In genomic region chr4:77438549-77438948, GRCh38 we compare ENCODE assay signal across 24 cellular contexts.
DNase-seq lines count a peak whose midpoint lies in the region; ATAC-seq, FAIRE-seq and TF ChIP-seq lines count a peak whose summit lies in the region.
"Had no signal": no experiment of that assay in that cellular context is flagged by ENCODE, and none has a peak within 500 bp of the region (broad histone marks: within the 10 kb centered on the region; RNA-seq: fewer than 3 reads in every experiment).

No MANE protein-coding gene starts in this region.

- BruUV-seq in HepG2 (replicated peaks; lab: Mats Ljungman, UMichigan), result no TSS peak

- no peak overlapping the region for H3K4me3 ChIP-seq in HepG2 (replicated peaks in 1 of 3; ENCODE audit: insufficient read depth in 1 of 3, low read depth in 2 of 3, low read length in 3 of 3)
- H3K4me3 ChIP-seq in right lobe of liver, result no peak overlapping the region
- H3K4me3 ChIP-seq in H1 (ENCODE audit: extremely low read depth in 1 of 4, insufficient read depth in 2 of 4, low read depth in 3 of 4, low read length in 4 of 4), result no peak overlapping the region
- no peak overlapping the region for H3K4me3 ChIP-seq in CD4-positive, alpha-beta memory T cell (ENCODE audit: low read length in 2 of 2)
- H3K4me3 ChIP-seq: A549; BLaER1 treated with 17β-estradiol and CSF1 and Interleukin-3, amounts not matched to agents 10 nM and 100 nM; GM12878 had no signal

- no peaks in the 10 kb centered on the region for H3K79me1 ChIP-seq in H1 (ENCODE audit: low read depth, low read length)

- no peak overlapping the region for H4K5ac ChIP-seq in H1 (ENCODE audit: insufficient read length, low read depth, low read length)

- no peaks in the 10 kb centered on the region for H4K20me1 ChIP-seq in HepG2 (ENCODE audit: insufficient read depth, low read length)
- H4K20me1 ChIP-seq in H1 (replicated peaks in 1 of 2; ENCODE audit: control insufficient read depth in 1 of 2, insufficient read depth in 2 of 2, low read length in 2 of 2), result no peaks in the 10 kb centered on the region
- H4K20me1 ChIP-seq: BLaER1 treated with 17β-estradiol and CSF1 and Interleukin-3, amounts not matched to agents 10 nM and 100 nM had no signal

- 80% methylated on average over 9 of the region's 9 CpGs for WGBS in HepG2 (ENCODE audit: low lambda C conversion rate)
- 91% methylated on average over 9 of the region's 9 CpGs for WGBS in right lobe of liver (ENCODE audit: insufficient coverage, low coverage, low lambda C conversion rate, missing lambda C conversion rate)
- WGBS in H1 (ENCODE audit: extremely low coverage in 1 of 2, insufficient coverage in 1 of 2, insufficient read length in 1 of 2, insufficient replicate concordance in 2 of 2, low coverage in 1 of 2, low lambda C conversion rate in 2 of 2, missing lambda C conversion rate in 1 of 2), 2 experiments, result 91 to 100% methylated on average over 9 of the region's 9 CpGs

- TF ChIP-seq RAD21 in HepG2 (CRISPR knock-in tag; IDR thresholded peaks at IDR 0.05) (no peak), H1 (IDR thresholded peaks at IDR 0.05 in 1 of 2, conservative IDR thresholded peaks at IDR 0.05 in 1 of 2; ENCODE audit: low read depth in 2 of 2, low read length in 2 of 2) (no peak)

- no peak overlapping the region for H3K18ac ChIP-seq in H1 (ENCODE audit: extremely low read depth, low read length)

- no peaks in the 10 kb centered on the region for H3K27me3 ChIP-seq in HepG2 (ENCODE audit: control insufficient read depth in 1 of 2, insufficient read depth in 2 of 2, low read length in 2 of 2)
- H3K27me3 ChIP-seq in right lobe of liver, result no peaks in the 10 kb centered on the region
- H3K27me3 ChIP-seq in H1 (replicated peaks in 1 of 4; ENCODE audit: control insufficient read depth in 3 of 4, extremely low read depth in 1 of 4, insufficient read depth in 3 of 4, low read length in 3 of 4), result no peaks in the 10 kb centered on the region
- H3K27me3 ChIP-seq in CD4-positive, alpha-beta memory T cell (ENCODE audit: insufficient read depth, low read length), result no peaks in the 10 kb centered on the region
- H3K27me3 ChIP-seq: BLaER1 treated with 17β-estradiol and CSF1 and Interleukin-3, amounts not matched to agents 10 nM and 100 nM had no signal

- ATAC-seq in HepG2, result no peak
- ATAC-seq in right lobe of liver, result no peak
- ATAC-seq: A549, GM12878 had no signal

- no peak overlapping the region for H3K4me3 Mint-ChIP-seq in CD4-positive, alpha-beta memory T cell
- H3K4me3 Mint-ChIP-seq: B cell; CD4-positive, alpha-beta T cell; CD8-positive, alpha-beta memory T cell had no signal

- CTCF ChIA-PET in HepG2 (lab: Yijun Ruan, JAX; ENCODE audit: low intra/inter-chr PET ratio, low total read pairs), result no interaction called here
- CTCF ChIA-PET in H1 (lab: Charles Lee; ENCODE audit: partially characterized antibody), result interaction anchor here (1.7 to 13.4 kb wide), 2 partner anchors 7 to 73 kb away, joined by 5 to 120 read pairs; no protein-coding TSS in a partner anchor
- CTCF ChIA-PET in CD4-positive, alpha-beta memory T cell (lab: Charles Lee; ENCODE audit: partially characterized antibody), result no interaction called here

- H3K27ac ChIP-seq in HepG2 (ENCODE audit: extremely low read length, insufficient read depth, low read length), result no peak overlapping the region
- H3K27ac ChIP-seq in right lobe of liver, result no peak overlapping the region
- H3K27ac ChIP-seq in H1 (ENCODE audit: low read depth, low read length), result no peak overlapping the region
- no peak overlapping the region for H3K27ac ChIP-seq in CD4-positive, alpha-beta memory T cell (ENCODE audit: low read depth, low read length)
- H3K27ac ChIP-seq: 22Rv1; A549; BLaER1 treated with 17β-estradiol and CSF1 and Interleukin-3, amounts not matched to agents 10 nM and 100 nM; C4-2B had no signal

- peaks cover 2 to 5% of the 10 kb centered on the region in 2 donors for H3K27me3 Mint-ChIP-seq in CD4-positive, alpha-beta memory T cell
- H3K27me3 Mint-ChIP-seq: CD4-positive, alpha-beta T cell; CD8-positive, alpha-beta memory T cell had no signal

- peaks cover 0 to 2% (median 0%) of the 10 kb centered on the region in 8 donors for H3K9me3 Mint-ChIP-seq in CD4-positive, alpha-beta memory T cell
- H3K9me3 Mint-ChIP-seq: CD4-positive, alpha-beta T cell; CD8-positive, alpha-beta memory T cell had no signal

- in situ Hi-C loops in HepG2 (cut with HindIII; ENCODE audit: extremely low pct_ligation_motif_present, low pct_unique_long_range_greater_than_20kb), result no loop called here

- peak overlapping the region; percentile 23 for H3K4ac ChIP-seq in H1 (replicated peaks; ENCODE audit: insufficient read length, low read depth, low read length)

- no peaks in the 10 kb centered on the region for H3K23me2 ChIP-seq in H1 (ENCODE audit: low read depth, low read length)

- H2BK120ac ChIP-seq in H1 (replicated peaks; ENCODE audit: low read depth, low read length), result no peak overlapping the region

- no peak for DNase-seq in HepG2 (ENCODE audit: low spot score)
- DNase-seq in right lobe of liver, result no peak
- DNase-seq in H1 (ENCODE audit: low read depth in 1 of 2, low spot score in 2 of 2), result no peak
- DNase-seq in iPS-NIHi11 (ENCODE audit: low spot score), result no peak
- DNase-seq in CD4-positive, alpha-beta memory T cell, result no peak
- DNase-seq: AML-193; CD4-positive, alpha-beta T cell; CD8-positive, alpha-beta memory T cell; COR-L47; DMS 273 treated with DMSO at 0.1 percent for 48 hours; DMS153; DMS53; DMS79; DND-41; EL; GDM1 had no signal

- H3K27ac Mint-ChIP-seq in CD4-positive, alpha-beta memory T cell, result no peak overlapping the region
- H3K27ac Mint-ChIP-seq: B cell; CD4-positive, alpha-beta T cell; CD8-positive, alpha-beta memory T cell had no signal

- no peaks in the 10 kb centered on the region for H3K79me2 ChIP-seq in HepG2 (ENCODE audit: insufficient read depth, low read length)
- H3K79me2 ChIP-seq in H1 (ENCODE audit: control insufficient read depth in 1 of 2, insufficient read depth in 2 of 2, low read length in 2 of 2), result no peaks in the 10 kb centered on the region

- no peak overlapping the region for H3K23ac ChIP-seq in H1 (ENCODE audit: insufficient read length)

- H4K8ac ChIP-seq in H1 (ENCODE audit: extremely low read depth, insufficient read depth, low read length), result no peak overlapping the region

- peaks cover 0 to 1% (median 0%) of the 10 kb centered on the region in 4 donors for H3K4me1 Mint-ChIP-seq in CD4-positive, alpha-beta memory T cell
- H3K4me1 Mint-ChIP-seq: B cell had no signal

- no peaks in the 10 kb centered on the region for H3K36me3 Mint-ChIP-seq in CD4-positive, alpha-beta memory T cell
- H3K36me3 Mint-ChIP-seq: CD8-positive, alpha-beta memory T cell had no signal

- no peak for FAIRE-seq in HepG2 (lab: Jason Lieb, UNC)
- FAIRE-seq in H1 (lab: Jason Lieb, UNC), result no peak
- FAIRE-seq: A549, GM12878, GM12892, GM18507 had no signal

- no peak for TF ChIP-seq POLR2A in HepG2 (IDR thresholded peaks at IDR 0.05; ENCODE audit: insufficient read depth in 1 of 2, low read depth in 2 of 2, low read length in 2 of 2)
- no peak for TF ChIP-seq POLR2A in right lobe of liver (IDR thresholded peaks at IDR 0.05)
- no peak for TF ChIP-seq POLR2A in H1 (IDR thresholded peaks at IDR 0.05; ENCODE audit: control extremely low read depth in 1 of 2, low read depth in 2 of 2, low read length in 2 of 2)

- H3K14ac ChIP-seq in H1 (ENCODE audit: insufficient read length), result no peak overlapping the region

- H2BK12ac ChIP-seq in H1 (ENCODE audit: low read depth, low read length), result no peak overlapping the region

- H2BK5ac ChIP-seq in H1 (ENCODE audit: low read depth, low read length), result peak overlapping the region; percentile 47; the same call in 1 of the 2 replicates

- H2BK20ac ChIP-seq in H1 (ENCODE audit: low read length), result no peak overlapping the region

- H4K91ac ChIP-seq in H1 (replicated peaks; ENCODE audit: insufficient read length, low read length), result no peak overlapping the region

- no peak overlapping the region for H2AFZ ChIP-seq in HepG2 (ENCODE audit: low read length)
- H2AFZ ChIP-seq in H1 (ENCODE audit: low read length), result no peak overlapping the region

- H2AK5ac ChIP-seq in H1 (ENCODE audit: low read depth, low read length), result no peak overlapping the region; the same call in 1 of the 2 replicates

- POLR2A ChIA-PET in HepG2 (lab: Yijun Ruan, JAX), result no interaction called here
- POLR2A ChIA-PET in H1 (lab: Charles Lee; ENCODE audit: partially characterized antibody), result no interaction called here
- POLR2A ChIA-PET in CD4-positive, alpha-beta memory T cell (lab: Charles Lee; ENCODE audit: partially characterized antibody), result no interaction called here

- no peaks in the 10 kb centered on the region for H3K36me3 ChIP-seq in HepG2 (replicated peaks in 1 of 2; ENCODE audit: control insufficient read depth in 1 of 2, insufficient read depth in 2 of 2, low read length in 2 of 2)
- no peaks in the 10 kb centered on the region for H3K36me3 ChIP-seq in right lobe of liver
- no peaks in the 10 kb centered on the region for H3K36me3 ChIP-seq in H1 (ENCODE audit: control insufficient read depth in 2 of 4, insufficient read depth in 4 of 4, low read length in 3 of 4)
- H3K36me3 ChIP-seq in CD4-positive, alpha-beta memory T cell (ENCODE audit: insufficient read depth, low read length), result no peaks in the 10 kb centered on the region
- H3K36me3 ChIP-seq: BLaER1 treated with 17β-estradiol and CSF1 and Interleukin-3, amounts not matched to agents 10 nM and 100 nM had no signal

- H3K4me2 ChIP-seq in HepG2 (ENCODE audit: low read depth, low read length) (no peak overlapping the region), H1 (ENCODE audit: insufficient read depth in 1 of 2, low read depth in 2 of 2, low read length in 2 of 2) (no peak overlapping the region)
- H3K4me2 ChIP-seq: A549; BLaER1 treated with 17β-estradiol and CSF1 and Interleukin-3, amounts not matched to agents 10 nM and 100 nM had no signal

- H3K9me3 ChIP-seq in HepG2 (ENCODE audit: low read length), result no peaks in the 10 kb centered on the region
- H3K9me3 ChIP-seq in right lobe of liver, result no peaks in the 10 kb centered on the region
- H3K9me3 ChIP-seq in H1 (ENCODE audit: insufficient read depth in 2 of 2, low read depth in 1 of 2, low read length in 1 of 2), result no peaks in the 10 kb centered on the region
- H3K9me3 ChIP-seq in CD4-positive, alpha-beta memory T cell (ENCODE audit: control insufficient read depth in 1 of 2, low read length in 2 of 2), result no peaks in the 10 kb centered on the region
- H3K9me3 ChIP-seq: A549; BLaER1 treated with 17β-estradiol and CSF1 and Interleukin-3, amounts not matched to agents 10 nM and 100 nM had no signal

- no peak for TF ChIP-seq CTCF in HepG2 (CRISPR knock-in tag; IDR thresholded peaks at IDR 0.05)
- no peak for TF ChIP-seq CTCF in right lobe of liver (IDR thresholded peaks at IDR 0.05)
- TF ChIP-seq CTCF in H1 (IDR thresholded peaks at IDR 0.05; ENCODE audit: control extremely low read depth in 1 of 3, insufficient read depth in 1 of 3, low read depth in 1 of 3, low read length in 3 of 3), result no peak

- H3K9ac ChIP-seq in HepG2 (ENCODE audit: insufficient read depth, low read depth, low read length) (no peak overlapping the region), H1 (replicated peaks in 1 of 4; ENCODE audit: extremely low read depth in 1 of 4, low read depth in 3 of 4, low read length in 3 of 4) (no peak overlapping the region)
- H3K9ac ChIP-seq: BLaER1 treated with 17β-estradiol and CSF1 and Interleukin-3, amounts not matched to agents 10 nM and 100 nM had no signal

- H3K56ac ChIP-seq in H1 (replicated peaks; ENCODE audit: insufficient read length, low read depth, low read length), result no peak overlapping the region

- TF ChIP-seq EP300 in HepG2 (IDR thresholded peaks at IDR 0.05; ENCODE audit: low read depth in 2 of 2, low read length in 2 of 2), result no peak
- TF ChIP-seq EP300 in HepG2 (CRISPR knock-in tag; IDR thresholded peaks at IDR 0.05; ENCODE audit: borderline replicate concordance), result no peak
- TF ChIP-seq EP300 in H1 (IDR thresholded peaks at IDR 0.05; ENCODE audit: borderline replicate concordance in 1 of 2, low read depth in 2 of 2, low read length in 2 of 2), result no peak

- H2BK15ac ChIP-seq in H1 (ENCODE audit: low read length), result no peak overlapping the region; the same call in 1 of the 2 replicates

- H3K4me1 ChIP-seq in HepG2 (ENCODE audit: insufficient read depth, low read length) (no peaks in the 10 kb centered on the region), right lobe of liver (peaks cover 0 to 18% (median 8%) of the 10 kb centered on the region in 4 donors), H1 (replicated peaks in 1 of 4; ENCODE audit: control insufficient read depth in 3 of 4, insufficient read depth in 4 of 4, low read length in 3 of 4) (peaks cover 0 to 3% (median 0%) of the 10 kb centered on the region in 4 experiments; a peak in 1 of 7 replicates)
- H3K4me1 ChIP-seq in CD4-positive, alpha-beta memory T cell (ENCODE audit: insufficient read depth, low read length), result no peaks in the 10 kb centered on the region
- H3K4me1 ChIP-seq: A549 had no signal

- intact Hi-C loops in HepG2 (cut with micrococcal nuclease; ENCODE audit: unreplicated experiment) (no loop called here), right lobe of liver (cut with DNase I) (loop anchor here in 1 of 2 donors (10.0 kb wide), 1 partner anchor 54 kb away; no protein-coding TSS in a partner anchor)
- intact Hi-C loops in CD4-positive, alpha-beta memory T cell (cut with micrococcal nuclease), result no loop called here
